ENCODE assay signal across 8 cellular contexts in the genomic region with DNA sequence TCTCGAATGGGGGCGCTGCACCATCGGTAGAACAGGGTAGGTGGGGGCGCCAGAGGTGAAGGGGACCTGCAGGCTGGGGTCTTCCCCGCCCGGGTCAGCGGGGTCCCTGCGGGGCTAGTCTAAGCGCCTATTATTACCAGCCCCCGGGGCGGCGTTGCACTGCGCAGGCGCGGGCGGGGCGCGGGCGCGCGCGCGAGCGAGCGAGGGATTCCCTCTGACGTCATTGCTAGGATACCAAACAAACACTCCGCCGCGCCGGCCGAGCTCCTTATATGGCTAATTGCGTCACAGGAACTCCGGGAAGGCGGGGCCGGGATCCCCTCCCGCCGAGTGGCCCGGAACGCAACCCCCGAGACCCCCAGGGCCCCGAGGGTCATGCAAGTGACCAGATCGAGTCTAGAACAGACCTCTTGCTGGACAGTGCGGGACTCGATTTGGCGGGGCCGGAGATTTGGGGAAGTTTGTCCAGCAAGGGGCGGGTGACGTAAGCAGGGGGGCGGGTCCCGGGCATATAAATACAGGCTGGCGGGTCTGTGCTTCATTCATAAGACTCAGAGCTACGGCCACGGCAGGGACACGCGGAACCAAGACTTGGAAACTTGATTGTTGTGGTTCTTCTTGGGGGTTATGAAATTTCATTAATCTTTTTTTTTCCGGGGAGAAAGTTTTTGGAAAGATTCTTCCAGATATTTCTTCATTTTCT. TPM values are rescaled to one million over a fixed set of nuclear protein-coding genes. Genes with fewer than 3 reads are reported as not detected.
DNase-seq lines count a peak whose midpoint lies in the region; ATAC-seq, FAIRE-seq and TF ChIP-seq lines count a peak whose summit lies in the region.

A gene (plus strand): TSS at position 541 of the 703 bp plus-strand sequence. CDS start 591 bp downstream, outside the sequence.

- H3K4me3 Mint-ChIP-seq in astrocyte (ENCODE audit: unreplicated experiment): peak within 1 kb of the TSS; percentile 88

- H3K27ac ChIP-seq in astrocyte (ENCODE audit: low read depth, low read length) (peak within 1 kb of the TSS; percentile 98), aorta (ENCODE audit: low read depth in 1 of 2, low read length in 2 of 2) (peak within 1 kb of the TSS in 1 of 2 donors; percentile 60)

- DNase-seq in GM12865 (ENCODE audit: low read depth) (peak; percentile 96), NCI-H1694 treated with DMSO at 0.1 percent for 48 hours (lab: John Stamatoyannopoulos, UW) (peak; percentile 91), T-helper 9 cell (peak; percentile 95), astrocyte (ENCODE audit: low read depth) (peak; percentile 83), hepatic stellate cell (ENCODE audit: low spot score) (peak; percentile 95), retina (peak; percentile 99), aorta (peak; percentile 96 to 98)

- H3K4me3 ChIP-seq in GM12865 (ENCODE audit: low read depth, low read length): peak within 1 kb of the TSS; percentile 84
- peak within 1 kb of the TSS; percentile 76 for H3K4me3 ChIP-seq in astrocyte (ENCODE audit: insufficient read depth, low read depth, low read length)
- peak within 1 kb of the TSS; percentile 19 to 35 for H3K4me3 ChIP-seq in aorta (ENCODE audit: low read length in 2 of 2)

- H3K36me3 Mint-ChIP-seq in astrocyte (ENCODE audit: low read depth, unreplicated experiment): no peaks in the 10 kb centered on the region

- peaks cover 10% of the 10 kb centered on the region for H3K4me1 Mint-ChIP-seq in astrocyte (ENCODE audit: low read depth, unreplicated experiment)

- H3K27me3 ChIP-seq in astrocyte (ENCODE audit: insufficient read depth, low read length) (no peaks in the 10 kb centered on the region), aorta (ENCODE audit: control insufficient read depth in 1 of 2, insufficient read depth in 2 of 2, low read length in 1 of 2) (no peaks in the 10 kb centered on the region)

- no peak for TF ChIP-seq CTCF in GM12865 (IDR thresholded peaks at IDR 0.05; ENCODE audit: insufficient read depth, low read depth, low read length, missing control alignments)
- no peak for TF ChIP-seq CTCF in astrocyte (IDR thresholded peaks at IDR 0.05; ENCODE audit: insufficient read depth, low read depth, low read length)

- peaks cover 26% of the 10 kb centered on the region for H4K20me1 ChIP-seq in astrocyte (ENCODE audit: insufficient read depth, low read length)

- intact Hi-C loops in aorta (cut with DNase I): loop anchor here in 1 of 2 donors (1.0 kb wide), 1 partner anchor 10 kb away; no protein-coding TSS in a partner anchor

- no peaks in the 10 kb centered on the region for H3K9me3 Mint-ChIP-seq in astrocyte (ENCODE audit: unreplicated experiment)

- H3K4me2 ChIP-seq in astrocyte (ENCODE audit: low read length): peak within 1 kb of the TSS; percentile 97

- no peaks in the 10 kb centered on the region for H3K9me3 ChIP-seq in astrocyte (ENCODE audit: insufficient read depth, low read depth, low read length)
- H3K9me3 ChIP-seq in aorta (ENCODE audit: control insufficient read depth, low read length): no peaks in the 10 kb centered on the region

- no peak for FAIRE-seq in astrocyte (lab: Jason Lieb, UNC)

- H3K27me3 Mint-ChIP-seq in astrocyte (ENCODE audit: low read depth, unreplicated experiment): peaks cover 1% of the 10 kb centered on the region

- peak within 1 kb of the TSS; percentile 96 for H3K9ac ChIP-seq in astrocyte (ENCODE audit: low read length)

- 0% methylated on average over 50 to 56 of the region's 56 CpGs for WGBS in aorta, 2 donors

- peak within 1 kb of the TSS; percentile 70 for H2AFZ ChIP-seq in astrocyte (ENCODE audit: low read depth, low read length)

- H3K4me1 ChIP-seq in astrocyte (ENCODE audit: insufficient read depth, low read length): peaks cover 28% of the 10 kb centered on the region
- H3K4me1 ChIP-seq in aorta (ENCODE audit: control insufficient read depth in 1 of 2, insufficient read depth in 2 of 2, low read length in 2 of 2): no peaks in the 10 kb centered on the region

- peak; percentile 56 for ATAC-seq in HG02798 (IDR thresholded peaks at IDR 0.05; ENCODE audit: poor library complexity, unreplicated experiment)
- peak; percentile 72 for ATAC-seq in aorta (ENCODE audit: low FRiP score)

- H3K36me3 ChIP-seq in astrocyte (ENCODE audit: insufficient read depth, low read length) (no peaks in the 10 kb centered on the region), aorta (ENCODE audit: control insufficient read depth in 1 of 2, insufficient read depth in 2 of 2, low read length in 1 of 2) (no peaks in the 10 kb centered on the region)

- peak within 1 kb of the TSS; percentile 97 for H3K27ac Mint-ChIP-seq in astrocyte (ENCODE audit: unreplicated experiment)

- no peaks in the 10 kb centered on the region for H3K79me2 ChIP-seq in astrocyte (ENCODE audit: insufficient read depth, low read length)

RNA-seq across cellular contexts. Expression of the gene that starts here (rescaled TPM):
- total RNA-seq in astrocyte (8.2 and 13.3 TPM in 2 replicates), aorta (100 to 1,000 TPM in 1 of 2 donors, 1 to 10 TPM in 1; 3.1 to 754 TPM)
- polyA plus RNA-seq in aorta: 100 to 1,000 TPM in 1 of 2 donors, 10 to 100 TPM in 1; 18.4 to 105 TPM

Comparison
In these comparisons a context has a peak if more than half of its experiments do, and no peak if none do; other contexts are left out.
1. H3K4me3 ChIP-seq: peak in every context shown above with its lines; median percentile 84 in GM12865; 76 in astrocyte; 27 in aorta.